ENCODE assay signal across 1 cellular context in the genomic region with DNA sequence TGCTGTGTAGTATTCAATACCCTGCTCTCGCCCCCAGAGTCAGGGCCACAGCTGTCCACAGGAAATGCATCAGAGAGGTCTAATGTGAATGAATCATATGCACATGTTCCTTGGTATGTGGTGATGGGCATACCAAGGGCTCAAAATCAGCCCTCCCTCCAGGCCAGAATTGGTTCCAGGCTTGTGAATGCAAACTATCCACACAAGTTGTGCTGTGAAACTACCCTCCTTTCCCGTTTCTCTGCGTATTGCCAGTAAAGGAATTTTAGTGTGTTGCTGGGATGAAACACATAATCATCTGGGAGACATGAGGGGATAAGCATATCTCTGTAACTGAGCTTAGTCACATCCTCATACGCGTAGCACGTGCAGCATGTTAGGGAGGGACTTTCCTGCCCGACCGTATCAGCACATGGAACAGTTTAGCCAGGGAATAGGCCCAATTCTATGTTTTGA.
TF ChIP-seq lines count a peak whose summit lies in the region.

No MANE protein-coding gene starts in this region.

TF ChIP-seq in WTC11, 78 proteins besides CTCF, POLR2A, EP300 and RAD21 (continued from another document):
- TF ChIP-seq, protein P1, sequence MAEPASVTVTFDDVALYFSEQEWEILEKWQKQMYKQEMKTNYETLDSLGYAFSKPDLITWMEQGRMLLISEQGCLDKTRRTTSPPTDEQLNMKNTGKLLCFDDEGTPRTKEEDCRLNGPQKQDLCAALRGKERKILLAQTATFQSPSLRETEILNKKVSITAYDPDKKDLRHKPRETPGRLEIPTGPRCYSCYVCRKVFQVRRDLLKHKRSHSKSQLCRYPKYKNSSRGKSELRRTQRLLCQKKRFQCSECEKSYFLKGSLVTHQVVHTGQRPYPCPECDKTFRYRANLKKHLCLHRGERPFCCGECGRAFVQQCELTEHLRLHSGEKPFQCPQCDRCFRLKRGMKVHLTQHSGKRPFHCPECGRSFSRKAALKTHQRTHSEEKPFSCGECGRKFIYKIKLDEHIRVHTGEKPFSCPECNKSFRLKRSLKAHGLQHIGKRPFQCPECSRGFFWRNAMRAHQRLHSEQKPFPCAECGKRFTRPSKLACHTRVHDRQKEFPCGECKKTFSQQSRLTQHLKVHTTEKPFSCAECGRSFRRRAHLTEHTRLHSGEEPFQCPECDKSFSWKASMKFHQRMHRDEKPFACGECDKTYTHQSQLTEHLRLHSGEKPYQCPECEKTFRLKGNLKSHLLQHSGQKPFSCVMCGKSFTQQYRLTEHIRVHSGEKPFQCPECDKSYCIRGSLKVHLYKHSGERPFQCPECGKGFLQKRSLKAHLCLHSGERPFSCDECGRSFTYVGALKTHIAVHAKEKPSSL (CRISPR knock-in tag; conservative IDR thresholded peaks at IDR 0.05) = no peak
- no peak for TF ChIP-seq FOXK1 (CRISPR knock-in tag; IDR thresholded peaks at IDR 0.05)
- no peak for TF ChIP-seq JUN (CRISPR knock-in tag; IDR thresholded peaks at IDR 0.05)
- no peak for TF ChIP-seq MXD4 (CRISPR knock-in tag; IDR thresholded peaks at IDR 0.05; ENCODE audit: borderline replicate concordance)
- TF ChIP-seq, protein P2, sequence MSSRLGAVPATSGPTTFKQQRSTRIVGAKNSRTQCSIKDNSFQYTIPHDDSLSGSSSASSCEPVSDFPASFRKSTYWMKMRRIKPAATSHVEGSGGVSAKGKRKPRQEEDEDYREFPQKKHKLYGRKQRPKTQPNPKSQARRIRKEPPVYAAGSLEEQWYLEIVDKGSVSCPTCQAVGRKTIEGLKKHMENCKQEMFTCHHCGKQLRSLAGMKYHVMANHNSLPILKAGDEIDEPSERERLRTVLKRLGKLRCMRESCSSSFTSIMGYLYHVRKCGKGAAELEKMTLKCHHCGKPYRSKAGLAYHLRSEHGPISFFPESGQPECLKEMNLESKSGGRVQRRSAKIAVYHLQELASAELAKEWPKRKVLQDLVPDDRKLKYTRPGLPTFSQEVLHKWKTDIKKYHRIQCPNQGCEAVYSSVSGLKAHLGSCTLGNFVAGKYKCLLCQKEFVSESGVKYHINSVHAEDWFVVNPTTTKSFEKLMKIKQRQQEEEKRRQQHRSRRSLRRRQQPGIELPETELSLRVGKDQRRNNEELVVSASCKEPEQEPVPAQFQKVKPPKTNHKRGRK (CRISPR knock-in tag; IDR thresholded peaks at IDR 0.05; ENCODE audit: borderline replicate concordance) = no peak
- TF ChIP-seq ZNF416 (CRISPR knock-in tag; IDR thresholded peaks at IDR 0.05) = no peak
- no peak for TF ChIP-seq MYBL2 (CRISPR knock-in tag; IDR thresholded peaks at IDR 0.05)
- TF ChIP-seq, protein P3, sequence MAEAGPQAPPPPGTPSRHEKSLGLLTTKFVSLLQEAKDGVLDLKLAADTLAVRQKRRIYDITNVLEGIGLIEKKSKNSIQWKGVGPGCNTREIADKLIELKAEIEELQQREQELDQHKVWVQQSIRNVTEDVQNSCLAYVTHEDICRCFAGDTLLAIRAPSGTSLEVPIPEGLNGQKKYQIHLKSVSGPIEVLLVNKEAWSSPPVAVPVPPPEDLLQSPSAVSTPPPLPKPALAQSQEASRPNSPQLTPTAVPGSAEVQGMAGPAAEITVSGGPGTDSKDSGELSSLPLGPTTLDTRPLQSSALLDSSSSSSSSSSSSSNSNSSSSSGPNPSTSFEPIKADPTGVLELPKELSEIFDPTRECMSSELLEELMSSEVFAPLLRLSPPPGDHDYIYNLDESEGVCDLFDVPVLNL (CRISPR knock-in tag; IDR thresholded peaks at IDR 0.05; ENCODE audit: borderline replicate concordance, low read depth) = no peak
- no peak for TF ChIP-seq TEAD4 (CRISPR knock-in tag; IDR thresholded peaks at IDR 0.05)
- TF ChIP-seq, protein P4, sequence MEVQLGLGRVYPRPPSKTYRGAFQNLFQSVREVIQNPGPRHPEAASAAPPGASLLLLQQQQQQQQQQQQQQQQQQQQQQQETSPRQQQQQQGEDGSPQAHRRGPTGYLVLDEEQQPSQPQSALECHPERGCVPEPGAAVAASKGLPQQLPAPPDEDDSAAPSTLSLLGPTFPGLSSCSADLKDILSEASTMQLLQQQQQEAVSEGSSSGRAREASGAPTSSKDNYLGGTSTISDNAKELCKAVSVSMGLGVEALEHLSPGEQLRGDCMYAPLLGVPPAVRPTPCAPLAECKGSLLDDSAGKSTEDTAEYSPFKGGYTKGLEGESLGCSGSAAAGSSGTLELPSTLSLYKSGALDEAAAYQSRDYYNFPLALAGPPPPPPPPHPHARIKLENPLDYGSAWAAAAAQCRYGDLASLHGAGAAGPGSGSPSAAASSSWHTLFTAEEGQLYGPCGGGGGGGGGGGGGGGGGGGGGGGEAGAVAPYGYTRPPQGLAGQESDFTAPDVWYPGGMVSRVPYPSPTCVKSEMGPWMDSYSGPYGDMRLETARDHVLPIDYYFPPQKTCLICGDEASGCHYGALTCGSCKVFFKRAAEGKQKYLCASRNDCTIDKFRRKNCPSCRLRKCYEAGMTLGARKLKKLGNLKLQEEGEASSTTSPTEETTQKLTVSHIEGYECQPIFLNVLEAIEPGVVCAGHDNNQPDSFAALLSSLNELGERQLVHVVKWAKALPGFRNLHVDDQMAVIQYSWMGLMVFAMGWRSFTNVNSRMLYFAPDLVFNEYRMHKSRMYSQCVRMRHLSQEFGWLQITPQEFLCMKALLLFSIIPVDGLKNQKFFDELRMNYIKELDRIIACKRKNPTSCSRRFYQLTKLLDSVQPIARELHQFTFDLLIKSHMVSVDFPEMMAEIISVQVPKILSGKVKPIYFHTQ (CRISPR knock-in tag; IDR thresholded peaks at IDR 0.05) = no peak
